In the genomic region with DNA sequence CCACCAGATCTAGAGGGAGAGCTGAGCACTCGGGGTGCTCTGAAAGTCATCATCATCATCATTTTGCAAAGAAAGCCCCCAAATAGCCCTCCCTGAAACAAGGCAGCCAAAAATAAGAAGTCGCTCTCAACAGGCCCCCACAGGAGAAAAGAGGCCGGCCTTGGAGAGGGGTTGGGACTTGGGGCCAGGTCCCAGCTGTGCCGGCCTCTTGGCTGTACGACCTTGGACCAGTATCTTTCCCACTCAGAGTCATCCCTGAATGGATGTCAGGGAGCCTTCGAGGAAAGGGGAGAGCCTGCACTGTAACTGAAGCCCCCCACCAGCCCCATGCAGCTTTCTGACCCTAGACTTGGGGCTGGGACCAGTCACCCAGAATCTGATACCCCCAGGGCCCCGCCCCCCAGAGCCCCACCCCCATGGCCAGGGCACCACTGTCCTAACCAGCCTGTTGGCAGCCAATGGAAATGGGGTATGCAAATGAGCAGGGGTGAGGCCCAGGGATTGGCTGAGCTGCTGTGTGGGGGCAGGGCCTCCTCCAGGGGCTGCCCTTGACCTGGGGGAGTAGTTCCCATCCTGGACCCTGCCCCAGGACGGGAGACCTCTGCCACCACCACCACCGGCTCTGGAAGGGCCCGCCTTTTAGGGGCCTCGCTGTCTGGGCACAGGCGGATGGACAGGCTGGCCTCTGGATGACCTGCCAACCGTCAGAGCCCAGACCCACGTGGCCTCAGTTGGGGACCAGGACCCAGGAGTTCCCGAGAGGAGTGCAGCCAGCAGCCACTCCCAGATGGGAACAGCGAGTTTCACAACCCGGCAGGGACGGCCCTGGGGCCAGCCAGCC, we compare ENCODE assay signal across 8 cellular contexts. TPM values are rescaled to one million over a fixed set of nuclear protein-coding genes. Genes with fewer than 3 reads are reported as not detected.
DNase-seq lines count a peak whose midpoint lies in the region; ATAC-seq and TF ChIP-seq lines count a peak whose summit lies in the region.

No MANE protein-coding gene starts in this region.

- H3K9ac ChIP-seq in HUES6 (ENCODE audit: low read length), result no peak overlapping the region

- no peaks in the 10 kb centered on the region for H3K27me3 ChIP-seq in HUES6 (ENCODE audit: control insufficient read depth, insufficient read depth, low read length)

- no peak for TF ChIP-seq CTCF in WTC11 (IDR thresholded peaks at IDR 0.05)

- no peaks in the 10 kb centered on the region for H3K36me3 ChIP-seq in HUES6 (ENCODE audit: control insufficient read depth, insufficient read depth, low read length)

- H3K27ac ChIP-seq in HUES6 (ENCODE audit: low read depth, low read length), result no peak overlapping the region

- POLR2A ChIA-PET in WTC11 (lab: Charles Lee), result interaction anchor here (0.6 kb wide), 1 partner anchor 58 kb away, joined by 3 read pairs; no protein-coding TSS in a partner anchor

- H3K4me3 ChIP-seq in HUES6 (ENCODE audit: low read depth, low read length), result peak overlapping the region; percentile 46

- peaks cover 4% of the 10 kb centered on the region for H3K4me1 ChIP-seq in HUES6 (ENCODE audit: control insufficient read depth, insufficient read depth, low read length)

- H3K36me3 Mint-ChIP-seq in WTC11, result no peaks in the 10 kb centered on the region

- CTCF ChIA-PET in WTC11 (lab: Charles Lee), result interaction anchor here (0.5 to 1.3 kb wide), 8 partner anchors 14 to 316 kb away, joined by 3 to 6 read pairs (median 4); partner anchors contain the start of gene ZFPM1

- no peaks in the 10 kb centered on the region for H3K9me3 Mint-ChIP-seq in WTC11

- H3K4me1 Mint-ChIP-seq in WTC11, result peaks cover 5% of the 10 kb centered on the region

- H3K27ac Mint-ChIP-seq in WTC11, result no peak overlapping the region

- DNase-seq in COLO829 (ENCODE audit: low spot score) (peak; percentile 27), WTC11 (ENCODE audit: low spot score) (peak; percentile 90), lung microvascular endothelial cell (ENCODE audit: low read depth in 2 of 2) (peak; percentile 25 to 46), NCI-H1105 treated with DMSO at 0.1 percent for 48 hours (lab: John Stamatoyannopoulos, UW) (no peak), NCI-H2081 (lab: John Stamatoyannopoulos, UW) (no peak), activated T-cell treated with anti-CD3 and anti-CD28 coated beads for 4 hours (no peak)
- no peak for DNase-seq in effector CD8-positive, alpha-beta T cell (lab: John Stamatoyannopoulos, UW)

- no peaks in the 10 kb centered on the region for H3K27me3 Mint-ChIP-seq in WTC11 (ENCODE audit: low read depth)

- peak; percentile 100 for ATAC-seq in WTC11

- H3K4me3 Mint-ChIP-seq in WTC11, result peak overlapping the region; percentile 34; the same call in 1 of the 2 replicates

- H3K9me3 ChIP-seq in HUES6 (ENCODE audit: control insufficient read depth, insufficient read depth, low read depth, low read length), result no peaks in the 10 kb centered on the region

TF ChIP-seq in WTC11, 78 proteins besides CTCF, POLR2A, EP300 and RAD21:
- TF ChIP-seq ZNF121 (CRISPR knock-in tag; IDR thresholded peaks at IDR 0.05), result peak; percentile 82
- TF ChIP-seq CREM (CRISPR knock-in tag; IDR thresholded peaks at IDR 0.05), result no peak
TF ChIP-seq in WTC11: peak in this region for 1.

RNA-seq across cellular contexts. Expression of gene ZFPM1, which starts 15.4 kb away (rescaled TPM):
- total RNA-seq in WTC11 (2021) (8.1 to 9.3 TPM (median 8.5 TPM) in 3 replicates), lung microvascular endothelial cell (0.60 and 0.65 TPM in 2 replicates)

Comparison
In these comparisons a context has a peak if more than half of its experiments do, and no peak if none do; other contexts are left out.
1. DNase-seq: peak in COLO829 (single experiment), WTC11 (single experiment) and lung microvascular endothelial cell (2 of 2); none in effector CD8-positive, alpha-beta T cell (single experiment), NCI-H1105 treated with DMSO at 0.1 percent for 48 hours (single experiment), NCI-H2081 (0 of 2) and activated T-cell treated with anti-CD3 and anti-CD28 coated beads for 4 hours (single experiment).